10 cellular contexts compared by ENCODE assay signal in the genomic region with DNA sequence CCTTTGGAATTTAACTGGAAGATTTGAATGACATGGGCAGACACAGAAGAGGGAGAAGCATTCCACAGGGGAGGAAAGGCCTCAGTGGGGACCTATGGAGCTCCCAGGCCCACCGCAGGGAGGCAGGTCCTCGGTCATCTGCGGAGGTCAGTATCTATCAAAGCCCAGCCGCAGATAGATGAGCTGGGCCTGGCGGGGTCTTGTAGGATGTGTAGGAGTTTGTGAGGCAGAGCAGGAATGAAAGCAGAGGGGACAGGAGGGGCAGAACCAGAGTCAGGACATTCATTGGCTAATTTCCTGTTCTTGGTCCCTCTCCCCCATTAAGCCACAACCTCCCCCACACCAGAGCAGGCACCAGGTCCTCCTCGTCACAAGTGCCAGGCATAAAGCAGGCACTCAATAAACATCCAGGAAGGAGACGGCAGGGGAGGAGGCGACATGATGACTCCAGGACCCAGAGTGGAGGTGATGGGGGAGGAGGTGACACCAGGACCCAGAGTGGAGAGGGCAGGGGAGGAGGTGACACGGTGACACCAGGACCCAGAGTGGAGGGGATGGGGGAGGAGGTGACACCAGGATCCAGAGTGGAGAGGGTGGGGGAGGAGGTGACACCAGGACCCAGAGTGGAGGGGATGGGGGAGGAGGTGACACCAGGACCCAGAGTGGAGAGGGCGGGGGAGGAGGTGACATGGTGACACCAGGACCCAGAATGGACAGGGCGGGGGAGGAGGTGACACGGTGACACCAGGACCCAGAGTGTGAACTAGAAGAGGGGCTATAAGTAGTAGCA.
DNase-seq lines count a peak whose midpoint lies in the region; ATAC-seq and TF ChIP-seq lines count a peak whose summit lies in the region.
"Had no signal": no experiment of that assay in that cellular context is flagged by ENCODE, and none has a peak within 500 bp of the region (broad histone marks: within the 10 kb centered on the region; RNA-seq: fewer than 3 reads in every experiment).

No MANE protein-coding gene starts in this region.

- H3K9me3 Mint-ChIP-seq in activated CD4-positive, alpha-beta T cell treated with anti-CD3 and anti-CD28 coated beads, Interleukin-2, amount 10 ng/mL, durations not matched to agents 24 days and 14 days: no peaks in the 10 kb centered on the region

- no peaks in the 10 kb centered on the region for H4K20me1 ChIP-seq in hepatocyte (ENCODE audit: insufficient read depth, poor library complexity, severe bottlenecking)

- H2AFZ ChIP-seq in hepatocyte: no peak overlapping the region

- peak; percentile 71 for DNase-seq in activated CD4-positive, alpha-beta T cell treated with anti-CD3 and anti-CD28 coated beads, Interleukin-2, amount 10 ng/mL, durations not matched to agents 24 days and 14 days
- no peak for DNase-seq in hepatocyte (ENCODE audit: low spot score)
- DNase-seq in stimulated activated CD8-positive, alpha-beta memory T cell treated with anti-CD3 and anti-CD28 coated beads, Interleukin-4, amount 100 ng/mL, for 24 hours (ENCODE audit: low read depth): peak; percentile 43
- DNase-seq in NCI-H526 treated with DMSO at 0.1 percent for 48 hours (lab: John Stamatoyannopoulos, UW): no peak
- DNase-seq: cerebellar nuclear complex, NCI-H2227 treated with DMSO at 0.1 percent for 48 hours had no signal

- peaks cover 31% of the 10 kb centered on the region for H3K36me3 Mint-ChIP-seq in activated CD4-positive, alpha-beta T cell treated with anti-CD3 and anti-CD28 coated beads, Interleukin-2, amount 10 ng/mL, durations not matched to agents 24 days and 14 days (ENCODE audit: low read depth)

- peak overlapping the region; percentile 65 for H3K27ac ChIP-seq in hepatocyte

- peaks cover 12% of the 10 kb centered on the region for H3K4me1 ChIP-seq in hepatocyte (ENCODE audit: insufficient read depth)

- no peaks in the 10 kb centered on the region for H3K27me3 ChIP-seq in hepatocyte

- ATAC-seq in GM21515 (IDR thresholded peaks at IDR 0.05; ENCODE audit: unreplicated experiment) (peak; percentile 3), HG03457 (IDR thresholded peaks at IDR 0.05; ENCODE audit: unreplicated experiment) (no peak), HG02571 (IDR thresholded peaks at IDR 0.05; ENCODE audit: unreplicated experiment) (no peak), GM18870 (IDR thresholded peaks at IDR 0.05; ENCODE audit: unreplicated experiment) (no peak)

- H3K4me3 ChIP-seq in hepatocyte: no peak overlapping the region

- intact Hi-C loops in activated CD4-positive, alpha-beta T cell treated with anti-CD3 and anti-CD28 coated beads, Interleukin-2, amount 10 ng/mL, durations not matched to agents 24 days and 14 days (cut with micrococcal nuclease): loop anchor here (5.0 to 10.0 kb wide), 3 partner anchors 86 to 319 kb away; a partner anchor contains a TSS

- H3K27ac Mint-ChIP-seq in activated CD4-positive, alpha-beta T cell treated with anti-CD3 and anti-CD28 coated beads, Interleukin-2, amount 10 ng/mL, durations not matched to agents 24 days and 14 days: peak overlapping the region; percentile 100

- peak overlapping the region; percentile 96 for H3K4me3 Mint-ChIP-seq in activated CD4-positive, alpha-beta T cell treated with anti-CD3 and anti-CD28 coated beads, Interleukin-2, amount 10 ng/mL, durations not matched to agents 24 days and 14 days

- peaks cover 43% of the 10 kb centered on the region for H3K4me1 Mint-ChIP-seq in activated CD4-positive, alpha-beta T cell treated with anti-CD3 and anti-CD28 coated beads, Interleukin-2, amount 10 ng/mL, durations not matched to agents 24 days and 14 days

- no peaks in the 10 kb centered on the region for H3K9me2 ChIP-seq in hepatocyte (replicated peaks; ENCODE audit: insufficient read depth)

- no peaks in the 10 kb centered on the region for H3K27me3 Mint-ChIP-seq in activated CD4-positive, alpha-beta T cell treated with anti-CD3 and anti-CD28 coated beads, Interleukin-2, amount 10 ng/mL, durations not matched to agents 24 days and 14 days

- no peaks in the 10 kb centered on the region for H3K79me2 ChIP-seq in hepatocyte

- no peak for TF ChIP-seq CTCF in hepatocyte (IDR thresholded peaks at IDR 0.05; ENCODE audit: poor library complexity)

- WGBS in hepatocyte (ENCODE audit: low lambda C conversion rate, missing lambda C conversion rate): 89% methylated on average over 11 of the region's 12 CpGs

- H3K36me3 ChIP-seq in hepatocyte (replicated peaks; ENCODE audit: insufficient read depth, low read depth): no peaks in the 10 kb centered on the region

- no peaks in the 10 kb centered on the region for H3K9me3 ChIP-seq in hepatocyte (ENCODE audit: low read depth)

- H3K4me2 ChIP-seq in hepatocyte: no peak overlapping the region

Comparison
In these comparisons a context has a peak if more than half of its experiments do, and no peak if none do; other contexts are left out.
1. DNase-seq: peak in activated CD4-positive, alpha-beta T cell treated with anti-CD3 and anti-CD28 coated beads, Interleukin-2, amount 10 ng/mL, durations not matched to agents 24 days and 14 days (single experiment) and stimulated activated CD8-positive, alpha-beta memory T cell treated with anti-CD3 and anti-CD28 coated beads, Interleukin-4, amount 100 ng/mL, for 24 hours (single experiment); none in hepatocyte (single experiment) and NCI-H526 treated with DMSO at 0.1 percent for 48 hours (single experiment).